24 cellular contexts compared by ENCODE assay signal in genomic region chr19:11169896-11170678, GRCh38. TPM values are rescaled to one million over a fixed set of nuclear protein-coding genes. Genes with fewer than 3 reads are reported as not detected.
DNase-seq lines count a peak whose midpoint lies in the region; ATAC-seq, FAIRE-seq and TF ChIP-seq lines count a peak whose summit lies in the region.
"Had no signal": no experiment of that assay in that cellular context is flagged by ENCODE, and none has a peak within 500 bp of the region (broad histone marks: within the 10 kb centered on the region; RNA-seq: fewer than 3 reads in every experiment).

No MANE protein-coding gene starts in this region.

- no peak for FAIRE-seq in astrocyte (lab: Jason Lieb, UNC)
- FAIRE-seq: frontal cortex had no signal

- H3K36me3 Mint-ChIP-seq in astrocyte (ENCODE audit: low read depth, unreplicated experiment) = peaks cover 42% of the 10 kb centered on the region
- H3K36me3 Mint-ChIP-seq: activated naive CD4-positive, alpha-beta T cell treated with anti-CD3 and anti-CD28 coated beads, Interleukin-2, amount 50 U/mL, for 24 hours; naive thymus-derived CD4-positive, alpha-beta T cell had no signal

- H3K4me3 ChIP-seq in astrocyte (ENCODE audit: insufficient read depth, low read depth, low read length) (no peak overlapping the region), foreskin fibroblast (ENCODE audit: low read depth in 1 of 2, low read length in 2 of 2) (no peak overlapping the region), sigmoid colon (no peak overlapping the region), MM.1S (ENCODE audit: low read length) (no peak overlapping the region)
- H3K4me3 ChIP-seq: cardiac muscle cell, prostate gland had no signal

- H4K20me1 ChIP-seq in astrocyte (ENCODE audit: insufficient read depth, low read length) (no peaks in the 10 kb centered on the region), MM.1S (ENCODE audit: insufficient read depth, low read length) (no peaks in the 10 kb centered on the region)

- H3K4me1 Mint-ChIP-seq in astrocyte (ENCODE audit: low read depth, unreplicated experiment) = peaks cover 6% of the 10 kb centered on the region
- H3K4me1 Mint-ChIP-seq: activated CD4-positive, alpha-beta memory T cell treated with anti-CD3 and anti-CD28 coated beads, Interleukin-2, amount 10 ng/mL, durations not matched to agents 7 days and 5 days; activated naive CD4-positive, alpha-beta T cell treated with anti-CD3 and anti-CD28 coated beads, Interleukin-2, amount 50 U/mL, for 24 hours; naive thymus-derived CD4-positive, alpha-beta T cell had no signal

- no peak overlapping the region for H3K27ac ChIP-seq in astrocyte (ENCODE audit: low read depth, low read length)
- H3K27ac ChIP-seq in sigmoid colon = peak overlapping the region; percentile 87 to 95 (median 92)
- H3K27ac ChIP-seq in MM.1S (ENCODE audit: low read length) = no peak overlapping the region
- H3K27ac ChIP-seq: cardiac muscle cell, prostate gland, VCaP had no signal

- no peaks in the 10 kb centered on the region for H3K27me3 Mint-ChIP-seq in astrocyte (ENCODE audit: low read depth, unreplicated experiment)
- H3K27me3 Mint-ChIP-seq: activated CD4-positive, alpha-beta memory T cell treated with anti-CD3 and anti-CD28 coated beads, Interleukin-2, amount 10 ng/mL, durations not matched to agents 7 days and 5 days; activated naive CD4-positive, alpha-beta T cell treated with anti-CD3 and anti-CD28 coated beads, Interleukin-2, amount 50 U/mL, for 24 hours; naive thymus-derived CD4-positive, alpha-beta T cell had no signal

- H3K36me3 ChIP-seq in astrocyte (ENCODE audit: insufficient read depth, low read length) (peaks cover 18% of the 10 kb centered on the region), sigmoid colon (peaks cover 49 to 92% (median 79%) of the 10 kb centered on the region in 4 donors), MM.1S (replicated peaks; ENCODE audit: insufficient read depth, low read length) (no peaks in the 10 kb centered on the region)

- H3K9me2 ChIP-seq in MM.1S (replicated peaks; ENCODE audit: insufficient read depth, low read length) = no peaks in the 10 kb centered on the region

- TF ChIP-seq CTCF in astrocyte (IDR thresholded peaks at IDR 0.05; ENCODE audit: insufficient read depth, low read depth, low read length) = no peak
- no peak for TF ChIP-seq CTCF in foreskin fibroblast (IDR thresholded peaks at IDR 0.05; ENCODE audit: low read depth, low read length)
- no peak for TF ChIP-seq CTCF in sigmoid colon (IDR thresholded peaks at IDR 0.05)
- TF ChIP-seq CTCF in MM.1S (IDR thresholded peaks at IDR 0.05; ENCODE audit: low read length) = no peak

- peak; percentile 10 for DNase-seq in EH (ENCODE audit: low read depth)
- peak; percentile 35 for DNase-seq in astrocyte (ENCODE audit: low read depth)
- DNase-seq in foreskin fibroblast = peak; percentile 52 to 60
- DNase-seq in sigmoid colon = peak; percentile 75
- DNase-seq in globus pallidus (ENCODE audit: low spot score) = no peak
- no peak for DNase-seq in MM.1S
- DNase-seq in midbrain (lab: John Stamatoyannopoulos, UW) = no peak
- DNase-seq: activated CD4-positive, alpha-beta memory T cell treated with anti-CD3 and anti-CD28 coated beads, Interleukin-2, amount 10 ng/mL, durations not matched to agents 7 days and 5 days; activated T-cell treated with anti-CD3 and anti-CD28 coated beads, Interleukin-2, amount 50 U/mL, for 4 hours; EL; naive thymus-derived CD4-positive, alpha-beta T cell; NCI-H2029; NCI-H446; Right ventricle myocardium superior; stimulated activated CD4-positive, alpha-beta T cell treated with anti-CD3 and anti-CD28 coated beads, Interleukin-15, amount 100 ng/mL, for 24 hours; stimulated activated naive CD4-positive, alpha-beta T cell; T-helper 1 cell had no signal

- ATAC-seq in GM18505 (IDR thresholded peaks at IDR 0.05; ENCODE audit: unreplicated experiment) = no peak
- ATAC-seq: activated T-cell treated with anti-CD3 and anti-CD28 coated beads, Interleukin-2, amount 50 U/mL, for 4 hours; HCT116; naive thymus-derived CD4-positive, alpha-beta T cell had no signal

- WGBS in sigmoid colon, 2 donors = 91 to 93% methylated on average over 31 of the region's 31 CpGs

- no peaks in the 10 kb centered on the region for H3K79me2 ChIP-seq in astrocyte (ENCODE audit: insufficient read depth, low read length)
- H3K79me2 ChIP-seq in MM.1S (ENCODE audit: low read length) = no peaks in the 10 kb centered on the region

- H3K9ac ChIP-seq in astrocyte (ENCODE audit: low read length) (no peak overlapping the region), MM.1S (ENCODE audit: low read length) (no peak overlapping the region)

- intact Hi-C loops in sigmoid colon (cut with DNase I) = no loop called here

- peaks cover 29% of the 10 kb centered on the region for H3K4me1 ChIP-seq in astrocyte (ENCODE audit: insufficient read depth, low read length)
- peaks cover 0 to 78% (median 70%) of the 10 kb centered on the region in 4 donors for H3K4me1 ChIP-seq in sigmoid colon
- H3K4me1 ChIP-seq in MM.1S (ENCODE audit: low read length) = no peaks in the 10 kb centered on the region
- H3K4me1 ChIP-seq: prostate gland had no signal

- no peak for TF ChIP-seq EP300 in sigmoid colon (IDR thresholded peaks at IDR 0.05)

- no peaks in the 10 kb centered on the region for H3K9me3 ChIP-seq in astrocyte (ENCODE audit: insufficient read depth, low read depth, low read length)
- H3K9me3 ChIP-seq in sigmoid colon = no peaks in the 10 kb centered on the region
- H3K9me3 ChIP-seq in MM.1S (replicated peaks; ENCODE audit: insufficient read depth, low read length) = no peaks in the 10 kb centered on the region
- H3K9me3 ChIP-seq: prostate gland had no signal

- TF ChIP-seq POLR2A in sigmoid colon (IDR thresholded peaks at IDR 0.05) (no peak), GM18505 (IDR thresholded peaks at IDR 0.05; ENCODE audit: borderline replicate concordance, extremely low read depth, insufficient read depth, insufficient read length) (no peak)

- H3F3A ChIP-seq in MM.1S (ENCODE audit: insufficient read depth, low read length) = no peaks in the 10 kb centered on the region

- no peaks in the 10 kb centered on the region for H3K9me3 Mint-ChIP-seq in astrocyte (ENCODE audit: unreplicated experiment)
- H3K9me3 Mint-ChIP-seq: activated CD4-positive, alpha-beta memory T cell treated with anti-CD3 and anti-CD28 coated beads, Interleukin-2, amount 10 ng/mL, durations not matched to agents 7 days and 5 days; activated naive CD4-positive, alpha-beta T cell treated with anti-CD3 and anti-CD28 coated beads, Interleukin-2, amount 50 U/mL, for 24 hours; activated T-cell treated with anti-CD3 and anti-CD28 coated beads, Interleukin-2, amount 50 U/mL, for 4 hours; naive thymus-derived CD4-positive, alpha-beta T cell had no signal

- H3K27ac Mint-ChIP-seq in astrocyte (ENCODE audit: unreplicated experiment) = no peak overlapping the region
- H3K27ac Mint-ChIP-seq: activated CD4-positive, alpha-beta memory T cell treated with anti-CD3 and anti-CD28 coated beads, Interleukin-2, amount 10 ng/mL, durations not matched to agents 7 days and 5 days; activated naive CD4-positive, alpha-beta T cell treated with anti-CD3 and anti-CD28 coated beads, Interleukin-2, amount 50 U/mL, for 24 hours; naive thymus-derived CD4-positive, alpha-beta T cell had no signal

- H3K4me2 ChIP-seq in astrocyte (ENCODE audit: low read length) (no peak overlapping the region), MM.1S (ENCODE audit: low read depth, low read length) (no peak overlapping the region)

- H2AFZ ChIP-seq in astrocyte (ENCODE audit: low read depth, low read length) (no peak overlapping the region), MM.1S (ENCODE audit: low read length) (no peak overlapping the region)

- H3K4me3 Mint-ChIP-seq in astrocyte (ENCODE audit: unreplicated experiment) = no peak overlapping the region
- H3K4me3 Mint-ChIP-seq: activated CD4-positive, alpha-beta memory T cell treated with anti-CD3 and anti-CD28 coated beads, Interleukin-2, amount 10 ng/mL, durations not matched to agents 7 days and 5 days; activated naive CD4-positive, alpha-beta T cell treated with anti-CD3 and anti-CD28 coated beads, Interleukin-2, amount 50 U/mL, for 24 hours; activated T-cell treated with anti-CD3 and anti-CD28 coated beads, Interleukin-2, amount 50 U/mL, for 4 hours; naive thymus-derived CD4-positive, alpha-beta T cell had no signal

- H3K27me3 ChIP-seq in astrocyte (ENCODE audit: insufficient read depth, low read length) (no peaks in the 10 kb centered on the region), sigmoid colon (no peaks in the 10 kb centered on the region), MM.1S (replicated peaks; ENCODE audit: insufficient read depth, low read length) (no peaks in the 10 kb centered on the region)
- H3K27me3 ChIP-seq: cardiac muscle cell had no signal

RNA-seq across cellular contexts. Expression of gene SPC24, which starts 14.5 kb away (rescaled TPM):
- total RNA-seq in astrocyte (2.0 and 3.2 TPM in 2 replicates), sigmoid colon (1 to 10 TPM in 3 of 4 donors, under 1 TPM in 1; 0.99 to 6.0 (median 2.8) TPM)
- polyA plus RNA-seq in sigmoid colon = 10 to 100 TPM in 1 of 3 donors, 1 to 10 TPM in 2; 1.2 to 13.0 (median 2.1) TPM

RNA-seq across cellular contexts. Expression of gene KANK2, which starts 27.3 kb away (rescaled TPM):
- total RNA-seq in astrocyte = 50.3 and 55.2 TPM in 2 replicates
- 1,000 to 10,000 TPM in 2 of 4 donors, 100 to 1,000 TPM in 2; 691 to 1,314 (median 1,068) TPM for total RNA-seq in sigmoid colon
- polyA plus RNA-seq in sigmoid colon = 100 to 1,000 TPM in 1 of 3 donors, 10 to 100 TPM in 2; 29.8 to 130 (median 89.4) TPM
- polyA plus RNA-seq: naive thymus-derived CD4-positive, alpha-beta T cell had no signal

Comparison
In these comparisons a context has a peak if more than half of its experiments do, and no peak if none do; other contexts are left out.
1. DNase-seq: peak in EH (single experiment), astrocyte (single experiment), foreskin fibroblast (2 of 2) and sigmoid colon (single experiment); none in globus pallidus (single experiment), MM.1S (single experiment) and midbrain (single experiment).
2. H3K27ac ChIP-seq: peak in sigmoid colon (4 of 4); none in astrocyte (single experiment) and MM.1S (single experiment).
3. RNA of gene KANK2, which starts 27.3 kb away (total RNA-seq): 691 to 1,314 TPM in sigmoid colon; 50.3 to 55.2 TPM in astrocyte; every median in the first group is over 10 times any median in the second.